Comparison of ENCODE assay signal across 19 cellular contexts in genomic region chr11:134027671-134028070, GRCh38. TPM values are rescaled to one million over a fixed set of nuclear protein-coding genes. Genes with fewer than 3 reads are reported as not detected.
A peak's percentile ranks its signal among the peaks of the same experiment; 100 is the strongest.
DNase-seq lines count a peak whose midpoint lies in the region; ATAC-seq and TF ChIP-seq lines count a peak whose summit lies in the region.
"Had no signal": no experiment of that assay in that cellular context is flagged by ENCODE, and none has a peak within 500 bp of the region (broad histone marks: within the 10 kb centered on the region; RNA-seq: fewer than 3 reads in every experiment).

No MANE protein-coding gene starts in this region.

- H3K27me3 ChIP-seq in CD8-positive, alpha-beta T cell (ENCODE audit: insufficient read depth, low read length): no peaks in the 10 kb centered on the region
- no peaks in the 10 kb centered on the region for H3K27me3 ChIP-seq in effector memory CD4-positive, alpha-beta T cell (replicated peaks; ENCODE audit: control insufficient read depth, insufficient read depth, low read length, poor library complexity, severe bottlenecking)
- H3K27me3 ChIP-seq in thyroid gland: no peaks in the 10 kb centered on the region
- H3K27me3 ChIP-seq: right lobe of liver had no signal

- peaks cover 5% of the 10 kb centered on the region for H3K27me3 Mint-ChIP-seq in activated CD8-positive, alpha-beta memory T cell treated with anti-CD3 and anti-CD28 coated beads, Interleukin-2, amount 10 ng/mL, durations not matched to agents 7 days and 5 days
- no peaks in the 10 kb centered on the region for H3K27me3 Mint-ChIP-seq in CD8-positive, alpha-beta T cell (ENCODE audit: low read depth)
- no peaks in the 10 kb centered on the region for H3K27me3 Mint-ChIP-seq in activated CD8-positive, alpha-beta T cell treated with anti-CD3 and anti-CD28 coated beads, Interleukin-2, amount 10 ng/mL, durations not matched to agents 7 days and 5 days (ENCODE audit: low read depth)

- peak overlapping the region; percentile 50 for H3K27ac Mint-ChIP-seq in activated CD8-positive, alpha-beta memory T cell treated with anti-CD3 and anti-CD28 coated beads, Interleukin-2, amount 10 ng/mL, durations not matched to agents 7 days and 5 days
- peak overlapping the region; percentile 76 for H3K27ac Mint-ChIP-seq in CD8-positive, alpha-beta T cell
- H3K27ac Mint-ChIP-seq in activated CD8-positive, alpha-beta T cell treated with anti-CD3 and anti-CD28 coated beads, Interleukin-2, amount 10 ng/mL, durations not matched to agents 7 days and 5 days: peak overlapping the region; percentile 83
- H3K27ac Mint-ChIP-seq: activated T-cell treated with anti-CD3 and anti-CD28 coated beads, Interleukin-2, amount 50 U/mL, for 72 hours had no signal

- no peaks in the 10 kb centered on the region for H3K36me3 ChIP-seq in CD8-positive, alpha-beta T cell (ENCODE audit: insufficient read depth, low read length)
- H3K36me3 ChIP-seq in effector memory CD4-positive, alpha-beta T cell (ENCODE audit: control insufficient read depth, insufficient read depth, low read length): no peaks in the 10 kb centered on the region
- no peaks in the 10 kb centered on the region for H3K36me3 ChIP-seq in thyroid gland
- H3K36me3 ChIP-seq: cardiac muscle cell, right lobe of liver had no signal

- no peaks in the 10 kb centered on the region for H3K36me3 Mint-ChIP-seq in activated CD8-positive, alpha-beta memory T cell treated with anti-CD3 and anti-CD28 coated beads, Interleukin-2, amount 10 ng/mL, durations not matched to agents 7 days and 5 days
- no peaks in the 10 kb centered on the region for H3K36me3 Mint-ChIP-seq in CD8-positive, alpha-beta T cell
- no peaks in the 10 kb centered on the region for H3K36me3 Mint-ChIP-seq in activated CD8-positive, alpha-beta T cell treated with anti-CD3 and anti-CD28 coated beads, Interleukin-2, amount 10 ng/mL, durations not matched to agents 7 days and 5 days (ENCODE audit: low read depth)

- H3K4me3 ChIP-seq in CD8-positive, alpha-beta T cell (ENCODE audit: low read depth, low read length): peak overlapping the region; percentile 33
- H3K4me3 ChIP-seq in effector memory CD4-positive, alpha-beta T cell (ENCODE audit: insufficient read depth, low read depth, low read length, poor library complexity, severe bottlenecking): no peak overlapping the region
- no peak overlapping the region for H3K4me3 ChIP-seq in thyroid gland (replicated peaks in 1 of 3)
- H3K4me3 ChIP-seq: cardiac muscle cell, right lobe of liver had no signal

- peaks cover 56% of the 10 kb centered on the region for H3K4me1 ChIP-seq in CD8-positive, alpha-beta T cell (ENCODE audit: insufficient read depth, low read length)
- peaks cover 19% of the 10 kb centered on the region for H3K4me1 ChIP-seq in effector memory CD4-positive, alpha-beta T cell (ENCODE audit: control insufficient read depth, insufficient read depth, low read length, poor library complexity, severe bottlenecking)
- no peaks in the 10 kb centered on the region for H3K4me1 ChIP-seq in thyroid gland
- H3K4me1 ChIP-seq: right lobe of liver had no signal

- POLR2A ChIA-PET in CD8-positive, alpha-beta T cell (lab: Charles Lee): interaction anchor here (1.8 to 2.6 kb wide), 2 partner anchors 10 to 23 kb away, joined by 5 to 17 read pairs; no protein-coding TSS in a partner anchor
- POLR2A ChIA-PET in activated CD8-positive, alpha-beta T cell treated with anti-CD3 and anti-CD28 coated beads, Interleukin-2, amount 10 ng/mL, durations not matched to agents 7 days and 5 days (lab: Charles Lee): interaction anchor here (1.1 to 1.9 kb wide), 3 partner anchors 9 to 18 kb away, joined by 3 to 6 read pairs (median 5); no protein-coding TSS in a partner anchor

- 72 to 100% methylated on average over 2 to 4 of the region's 4 CpGs for WGBS in thyroid gland, 2 donors

- CTCF ChIA-PET in activated CD8-positive, alpha-beta memory T cell treated with anti-CD3 and anti-CD28 coated beads, Interleukin-2, amount 10 ng/mL, durations not matched to agents 7 days and 5 days (lab: Charles Lee): interaction anchor here (0.8 to 2.0 kb wide), 5 partner anchors 8 to 100 kb away, joined by 3 to 5 read pairs (median 4); no protein-coding TSS in a partner anchor
- CTCF ChIA-PET in CD8-positive, alpha-beta T cell (lab: Charles Lee): interaction anchor here (0.9 to 4.4 kb wide), 10 partner anchors 8 to 100 kb away, joined by 3 to 29 read pairs (median 4); no protein-coding TSS in a partner anchor
- CTCF ChIA-PET in activated CD8-positive, alpha-beta T cell treated with anti-CD3 and anti-CD28 coated beads, Interleukin-2, amount 10 ng/mL, durations not matched to agents 7 days and 5 days (lab: Charles Lee): interaction anchor here (0.8 to 2.9 kb wide), 7 partner anchors 10 to 100 kb away, joined by 3 to 7 read pairs (median 4); no protein-coding TSS in a partner anchor

- no peak for TF ChIP-seq CTCF in CD8-positive, alpha-beta T cell (IDR thresholded peaks at IDR 0.05)
- TF ChIP-seq CTCF in omental fat pad (IDR thresholded peaks at IDR 0.05) (no peak), thyroid gland (IDR thresholded peaks at IDR 0.05) (no peak)

- H3K4me1 Mint-ChIP-seq in activated CD8-positive, alpha-beta memory T cell treated with anti-CD3 and anti-CD28 coated beads, Interleukin-2, amount 10 ng/mL, durations not matched to agents 7 days and 5 days: peaks cover 20% of the 10 kb centered on the region
- H3K4me1 Mint-ChIP-seq in CD8-positive, alpha-beta T cell (ENCODE audit: low read depth): peaks cover 54% of the 10 kb centered on the region
- H3K4me1 Mint-ChIP-seq in activated CD8-positive, alpha-beta T cell treated with anti-CD3 and anti-CD28 coated beads, Interleukin-2, amount 10 ng/mL, durations not matched to agents 7 days and 5 days (ENCODE audit: low read depth): peaks cover 44% of the 10 kb centered on the region

- no peak for TF ChIP-seq POLR2A in thyroid gland (IDR thresholded peaks at IDR 0.05)

- no peak overlapping the region for H3K4me3 Mint-ChIP-seq in activated CD8-positive, alpha-beta memory T cell treated with anti-CD3 and anti-CD28 coated beads, Interleukin-2, amount 10 ng/mL, durations not matched to agents 7 days and 5 days
- H3K4me3 Mint-ChIP-seq in CD8-positive, alpha-beta T cell: peak overlapping the region; percentile 70
- H3K4me3 Mint-ChIP-seq in activated CD8-positive, alpha-beta T cell treated with anti-CD3 and anti-CD28 coated beads, Interleukin-2, amount 10 ng/mL, durations not matched to agents 7 days and 5 days: peak overlapping the region; percentile 20
- H3K4me3 Mint-ChIP-seq: nephron had no signal

- intact Hi-C loops in CD8-positive, alpha-beta T cell (cut with DNase I, micrococcal nuclease): no loop called here
- intact Hi-C loops in thyroid gland (cut with DNase I): no loop called here

- no peaks in the 10 kb centered on the region for H3K9me3 ChIP-seq in CD8-positive, alpha-beta T cell (ENCODE audit: low read length)
- H3K9me3 ChIP-seq in effector memory CD4-positive, alpha-beta T cell (ENCODE audit: control insufficient read depth, low read length): no peaks in the 10 kb centered on the region
- no peaks in the 10 kb centered on the region for H3K9me3 ChIP-seq in thyroid gland
- H3K9me3 ChIP-seq: right lobe of liver had no signal

- ATAC-seq in activated CD8-positive, alpha-beta memory T cell treated with anti-CD3 and anti-CD28 coated beads, Interleukin-2, amount 10 ng/mL, durations not matched to agents 7 days and 5 days: peak; percentile 86
- ATAC-seq in CD8-positive, alpha-beta T cell: peak; percentile 97
- peak; percentile 93 for ATAC-seq in activated CD8-positive, alpha-beta T cell treated with anti-CD3 and anti-CD28 coated beads, Interleukin-2, amount 10 ng/mL, durations not matched to agents 7 days and 5 days
- ATAC-seq in omental fat pad (ENCODE audit: low FRiP score): no peak
- ATAC-seq: PC-3, right lobe of liver had no signal

- DNase-seq in activated CD8-positive, alpha-beta memory T cell treated with anti-CD3 and anti-CD28 coated beads, Interleukin-2, amount 10 ng/mL, durations not matched to agents 7 days and 5 days: peak; percentile 67
- no peak for DNase-seq in activated CD8-positive, alpha-beta memory T cell treated with anti-CD3 and anti-CD28 coated beads, Interleukin-2, amount 50 U/mL, for 4 hours
- DNase-seq in CD8-positive, alpha-beta T cell: peak; percentile 28 to 82 (median 60)
- peak; percentile 79 for DNase-seq in activated CD8-positive, alpha-beta T cell treated with anti-CD3 and anti-CD28 coated beads, Interleukin-2, amount 10 ng/mL, durations not matched to agents 7 days and 5 days
- no peak for DNase-seq in effector memory CD4-positive, alpha-beta T cell
- DNase-seq in C1 segment of cervical spinal cord (lab: John Stamatoyannopoulos, UW) (no peak), omental fat pad (ENCODE audit: low spot score) (no peak), thyroid gland (no peak)
- DNase-seq: activated T-cell treated with anti-CD3 and anti-CD28 coated beads, Interleukin-2, amount 50 U/mL, for 72 hours; dermis blood vessel endothelial cell; EL; GOT3; Karpas-422; NCI-H2029 treated with DMSO at 0.1 percent for 48 hours; PC-3; Right ventricle myocardium superior had no signal

- H3K9me3 Mint-ChIP-seq in activated CD8-positive, alpha-beta memory T cell treated with anti-CD3 and anti-CD28 coated beads, Interleukin-2, amount 10 ng/mL, durations not matched to agents 7 days and 5 days (ENCODE audit: low read depth): no peaks in the 10 kb centered on the region
- H3K9me3 Mint-ChIP-seq in CD8-positive, alpha-beta T cell: no peaks in the 10 kb centered on the region
- H3K9me3 Mint-ChIP-seq in activated CD8-positive, alpha-beta T cell treated with anti-CD3 and anti-CD28 coated beads, Interleukin-2, amount 10 ng/mL, durations not matched to agents 7 days and 5 days (ENCODE audit: insufficient read depth): no peaks in the 10 kb centered on the region
- H3K9me3 Mint-ChIP-seq: activated T-cell treated with anti-CD3 and anti-CD28 coated beads, Interleukin-2, amount 50 U/mL, for 72 hours; nephron had no signal

- peak overlapping the region; percentile 33 for H3K27ac ChIP-seq in CD8-positive, alpha-beta T cell (ENCODE audit: low read depth, low read length)
- peak overlapping the region; percentile 43 for H3K27ac ChIP-seq in effector memory CD4-positive, alpha-beta T cell (ENCODE audit: insufficient read depth, low read length, poor library complexity, severe bottlenecking)
- no peak overlapping the region for H3K27ac ChIP-seq in thyroid gland
- H3K27ac ChIP-seq: cardiac muscle cell, right lobe of liver had no signal

RNA-seq across cellular contexts. Expression of gene JAM3, which starts 41.2 kb away (rescaled TPM):
- total RNA-seq in activated CD8-positive, alpha-beta memory T cell treated with anti-CD3 and anti-CD28 coated beads, Interleukin-2, amount 10 ng/mL, durations not matched to agents 7 days and 5 days: 1 to 10 TPM; 3.2 to 4.4 TPM
- total RNA-seq in CD8-positive, alpha-beta T cell: 10 to 100 TPM; 12.1 to 15.2 TPM
- 1 to 10 TPM; 8.0 to 9.6 TPM for total RNA-seq in activated CD8-positive, alpha-beta T cell treated with anti-CD3 and anti-CD28 coated beads, Interleukin-2, amount 10 ng/mL, durations not matched to agents 7 days and 5 days
- total RNA-seq in omental fat pad (10 to 100 TPM; 17.2 to 33.1 (median 20.0) TPM), thyroid gland (10 to 100 TPM; 13.3 to 36.0 (median 16.8) TPM)

Comparison
In these comparisons a context has a peak if more than half of its experiments do, and no peak if none do; other contexts are left out.
1. DNase-seq: peak in activated CD8-positive, alpha-beta memory T cell treated with anti-CD3 and anti-CD28 coated beads, Interleukin-2, amount 10 ng/mL, durations not matched to agents 7 days and 5 days (single experiment), CD8-positive, alpha-beta T cell (7 of 7) and activated CD8-positive, alpha-beta T cell treated with anti-CD3 and anti-CD28 coated beads, Interleukin-2, amount 10 ng/mL, durations not matched to agents 7 days and 5 days (single experiment); none in activated CD8-positive, alpha-beta memory T cell treated with anti-CD3 and anti-CD28 coated beads, Interleukin-2, amount 50 U/mL, for 4 hours (single experiment), effector memory CD4-positive, alpha-beta T cell (0 of 3), C1 segment of cervical spinal cord (0 of 14), omental fat pad (single experiment) and thyroid gland (0 of 2).
2. H3K27ac ChIP-seq: peak in CD8-positive, alpha-beta T cell (single experiment) and effector memory CD4-positive, alpha-beta T cell (single experiment); none in thyroid gland (0 of 3).
3. Peak in every context shown above with its lines, with median percentiles within 50 percentile points of each other: H3K27ac Mint-ChIP-seq.